ENCODE assay signal across 1 cellular context in genomic region chr12:56192582-56192981, GRCh38.
TF ChIP-seq lines count a peak whose summit lies in the region.

No MANE protein-coding gene starts in this region.

TF ChIP-seq in K562, 482 proteins besides CTCF, POLR2A, EP300 and RAD21:
- TF ChIP-seq MAFF (IDR thresholded peaks at IDR 0.05; ENCODE audit: low read length) (no peak), PHB2 (IDR thresholded peaks at IDR 0.05; ENCODE audit: low read depth) (no peak), ZNF512 (tag; IDR thresholded peaks at IDR 0.05) (peak; percentile 80), ZBED1 (IDR thresholded peaks at IDR 0.05) (no peak), SMC3 (conservative IDR thresholded peaks at IDR 0.05; ENCODE audit: insufficient read depth, low read depth, low read length) (no peak)
